ENCODE assay signal across 11 cellular contexts in the genomic region with DNA sequence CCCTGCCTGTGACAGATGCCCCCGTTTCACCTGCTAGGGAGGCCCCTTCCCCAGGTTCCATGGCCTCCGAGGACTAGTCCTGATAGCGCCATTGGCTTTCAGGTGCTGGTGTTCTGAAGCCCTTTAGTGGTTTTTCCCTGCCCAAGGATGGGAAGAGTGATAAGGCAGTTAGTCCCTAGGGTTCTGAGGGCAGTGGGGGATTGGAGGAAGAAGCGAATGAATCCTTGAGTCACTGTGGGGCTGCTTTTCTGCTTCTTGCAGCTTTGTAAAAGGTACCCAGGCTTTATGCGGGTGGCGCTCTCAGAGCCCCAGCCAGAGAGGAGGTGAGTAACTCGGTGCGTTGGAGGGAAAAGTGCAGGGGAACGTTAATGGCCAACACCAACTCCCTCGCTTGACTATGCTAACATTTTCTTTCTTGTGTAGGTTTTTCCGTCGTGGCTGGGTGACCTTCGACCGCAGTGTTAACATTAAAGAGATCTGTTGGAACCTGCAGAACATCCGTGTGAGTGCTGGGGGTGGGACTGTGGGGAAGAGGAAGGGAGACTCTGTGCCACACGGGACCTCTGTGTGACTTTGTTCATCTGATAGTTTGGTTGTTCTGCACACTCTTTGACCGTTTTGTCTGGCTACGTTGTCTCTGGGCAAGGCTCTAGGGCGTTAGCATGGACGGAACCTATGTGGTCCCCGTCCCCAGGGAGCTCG. TPM values are rescaled to one million over a fixed set of nuclear protein-coding genes. Genes with fewer than 3 reads are reported as not detected.
DNase-seq lines count a peak whose midpoint lies in the region; ATAC-seq and TF ChIP-seq lines count a peak whose summit lies in the region.
"Had no signal": no experiment of that assay in that cellular context is flagged by ENCODE, and none has a peak within 500 bp of the region (broad histone marks: within the 10 kb centered on the region; RNA-seq: fewer than 3 reads in every experiment).

No MANE protein-coding gene starts in this region.

- WGBS in H9 (ENCODE audit: extremely low coverage, insufficient read length, low lambda C conversion rate): no CpG with 5 or more reads among the region's 22 CpGs

- H3K27me3 Mint-ChIP-seq in H9 (ENCODE audit: low read depth): no peaks in the 10 kb centered on the region; the same call in 1 of the 2 replicates
- H3K27me3 Mint-ChIP-seq in effector memory CD8-positive, alpha-beta T cell: peaks cover 0 to 5% of the 10 kb centered on the region in 2 donors

- peak overlapping the region; percentile 6 to 95 (median 55); a peak in 16 of 22 replicates for H3K27ac ChIP-seq in BLaER1 treated with 17β-estradiol and CSF1 and Interleukin-3, amounts not matched to agents 10 nM and 100 nM
- H3K27ac ChIP-seq in H9 (ENCODE audit: insufficient read length, low read depth, low read length): no peak overlapping the region
- H3K27ac ChIP-seq: heart left ventricle, SJSA1 had no signal

- H3K27me3 ChIP-seq in BLaER1 treated with 17β-estradiol and CSF1 and Interleukin-3, amounts not matched to agents 10 nM and 100 nM: peaks cover under 1 to 5% (median 4%) of the 10 kb centered on the region in 11 experiments; a peak in 19 of 22 replicates
- H3K27me3 ChIP-seq in H9 (ENCODE audit: insufficient read depth, low read length): no peaks in the 10 kb centered on the region
- H3K27me3 ChIP-seq: SJSA1 had no signal

- H3K27ac Mint-ChIP-seq in H9: peak overlapping the region; percentile 70 to 88 (median 86); a peak in 5 of 7 replicates
- peak overlapping the region; percentile 90 to 93 for H3K27ac Mint-ChIP-seq in effector memory CD8-positive, alpha-beta T cell
- H3K27ac Mint-ChIP-seq: HFFc6 had no signal

- H3T11ph ChIP-seq in H9 (ENCODE audit: low read length): no peak overlapping the region

- H3K9me3 ChIP-seq in BLaER1 treated with 17β-estradiol and CSF1 and Interleukin-3, amounts not matched to agents 10 nM and 100 nM (replicated peaks in 1 of 11): no peaks in the 10 kb centered on the region
- H3K9me3 ChIP-seq in H9 (ENCODE audit: control insufficient read depth, low read depth, low read length): no peaks in the 10 kb centered on the region
- H3K9me3 ChIP-seq: heart left ventricle, SJSA1 had no signal

- H2AFZ ChIP-seq in H9 (ENCODE audit: low read length): no peak overlapping the region

- H3K18ac ChIP-seq in H9 (ENCODE audit: insufficient read length, low read depth, low read length): no peak overlapping the region

- H2BK5ac ChIP-seq in H9 (ENCODE audit: insufficient read length, low read length): no peak overlapping the region

- H2BK12ac ChIP-seq in H9 (ENCODE audit: insufficient read length, low read depth, low read length): no peak overlapping the region

- H4K20me1 ChIP-seq in BLaER1 treated with 17β-estradiol and CSF1 and Interleukin-3, amounts not matched to agents 10 nM and 100 nM: peaks cover 42 to 85% (median 77%) of the 10 kb centered on the region in 11 experiments; a peak in 21 of 22 replicates
- H4K20me1 ChIP-seq in H9 (ENCODE audit: control insufficient read depth, insufficient read depth, insufficient read length): no peaks in the 10 kb centered on the region

- H3K9ac ChIP-seq in BLaER1 treated with 17β-estradiol and CSF1 and Interleukin-3, amounts not matched to agents 10 nM and 100 nM: peak overlapping the region; percentile 18 to 97 (median 91); a peak in 19 of 22 replicates
- no peak overlapping the region for H3K9ac ChIP-seq in H9 (ENCODE audit: extremely low read depth, insufficient read length, low read length)

- H3K79me1 ChIP-seq in H9 (ENCODE audit: insufficient read depth, low read depth, low read length, poor library complexity, severe bottlenecking): peaks cover 6% of the 10 kb centered on the region

- no peak overlapping the region for H2AK5ac ChIP-seq in H9 (ENCODE audit: insufficient read length, low read length)

- H4K91ac ChIP-seq in H9 (ENCODE audit: insufficient read length, low read depth, low read length): no peak overlapping the region

- no peak for TF ChIP-seq CTCF in H9 (conservative IDR thresholded peaks at IDR 0.05)

- H3K14ac ChIP-seq in H9 (ENCODE audit: insufficient read depth, low read length): no peak overlapping the region

- no peak overlapping the region for H2BK120ac ChIP-seq in H9 (ENCODE audit: low read depth, low read length, poor library complexity, severe bottlenecking)

- H3K4me1 ChIP-seq in BLaER1 treated with 17β-estradiol and CSF1 and Interleukin-3, amounts not matched to agents 10 nM and 100 nM: peaks cover 64 to 91% (median 85%) of the 10 kb centered on the region in 10 experiments
- H3K4me1 ChIP-seq in H9 (ENCODE audit: insufficient read depth, low read length): no peaks in the 10 kb centered on the region; the same call in 1 of the 2 replicates

- ATAC-seq in effector memory CD8-positive, alpha-beta T cell (replicated peaks): no peak
- ATAC-seq: heart left ventricle, left cardiac atrium had no signal

- peaks cover 71 to 87% (median 84%) of the 10 kb centered on the region in 11 experiments for H3K36me3 ChIP-seq in BLaER1 treated with 17β-estradiol and CSF1 and Interleukin-3, amounts not matched to agents 10 nM and 100 nM

- no peak overlapping the region for H4K5ac ChIP-seq in H9 (ENCODE audit: insufficient read length, low read depth, low read length)

- H3K4me1 Mint-ChIP-seq in H9: peaks cover 28 to 43% of the 10 kb centered on the region in 2 experiments
- peaks cover 45 to 48% of the 10 kb centered on the region in 2 donors for H3K4me1 Mint-ChIP-seq in effector memory CD8-positive, alpha-beta T cell (ENCODE audit: low read depth in 2 of 2)

- H2BK20ac ChIP-seq in H9 (ENCODE audit: low read depth, low read length, poor library complexity, severe bottlenecking): no peak overlapping the region

- no peak overlapping the region for H3K4ac ChIP-seq in H9 (ENCODE audit: low read depth, low read length)

- peaks cover 15% of the 10 kb centered on the region for H3K23me2 ChIP-seq in H9 (ENCODE audit: insufficient read length, low read depth, low read length, poor library complexity, severe bottlenecking)

- peaks cover 72 to 83% (median 81%) of the 10 kb centered on the region in 3 experiments for H3K36me3 Mint-ChIP-seq in H9 (ENCODE audit: insufficient read depth in 1 of 3, low read depth in 3 of 3)
- H3K36me3 Mint-ChIP-seq in effector memory CD8-positive, alpha-beta T cell (ENCODE audit: insufficient read depth): peaks cover 83% of the 10 kb centered on the region

- H3K4me2 ChIP-seq in BLaER1 treated with 17β-estradiol and CSF1 and Interleukin-3, amounts not matched to agents 10 nM and 100 nM: peak overlapping the region; percentile 95 to 100 (median 99)
- no peak overlapping the region for H3K4me2 ChIP-seq in H9 (ENCODE audit: insufficient read depth, insufficient read length, low read length)

- H3K4me3 ChIP-seq in BLaER1 treated with 17β-estradiol and CSF1 and Interleukin-3, amounts not matched to agents 10 nM and 100 nM: peak overlapping the region in 7 of 10 experiments; percentile 3 to 50 (median 36); a peak in 12 of 20 replicates
- H3K4me3 ChIP-seq: SJSA1, skin epidermis had no signal

- H2BK15ac ChIP-seq in H9 (ENCODE audit: low read depth, low read length): no peak overlapping the region

- H3K56ac ChIP-seq in H9 (ENCODE audit: insufficient read length, low read depth, low read length): no peak overlapping the region

- no peak overlapping the region for H3K23ac ChIP-seq in H9 (ENCODE audit: insufficient read length, low read depth, low read length)

- peaks cover 6% of the 10 kb centered on the region; the same call in 1 of the 2 replicates for H3K79me2 ChIP-seq in H9 (ENCODE audit: insufficient read depth, low read length)

- H3K9me3 Mint-ChIP-seq in H9: no peaks in the 10 kb centered on the region
- H3K9me3 Mint-ChIP-seq in effector memory CD8-positive, alpha-beta T cell: no peaks in the 10 kb centered on the region
- H3K9me3 Mint-ChIP-seq: HFFc6 had no signal

- peak overlapping the region in 1 of 2 experiments; percentile 40; a peak in 3 of 5 replicates for H3K4me3 Mint-ChIP-seq in H9
- peak overlapping the region; percentile 70 to 84 for H3K4me3 Mint-ChIP-seq in effector memory CD8-positive, alpha-beta T cell
- H3K4me3 Mint-ChIP-seq: HFFc6 had no signal

- DNase-seq in H9 (no peak), DMS79 treated with DMSO at 0.1 percent for 48 hours (lab: John Stamatoyannopoulos, UW) (no peak), GM19240 (ENCODE audit: insufficient read length, low spot score) (no peak)
- no peak for DNase-seq in effector memory CD8-positive, alpha-beta T cell
- no peak for DNase-seq in activated CD4-positive, CD25-positive, alpha-beta regulatory T cell treated with anti-CD3 and anti-CD28 coated beads, Interleukin-2, amount 50 U/mL, for 72 hours
- DNase-seq: HFFc6, left cardiac atrium had no signal

- H4K8ac ChIP-seq in H9 (replicated peaks; ENCODE audit: insufficient read length, low read depth, low read length): no peak overlapping the region

RNA-seq across cellular contexts. Expression of gene UFSP1, which starts 3.9 kb away (rescaled TPM):
- total RNA-seq in H9 (2021): 4.3 and 4.6 TPM in 2 replicates

RNA-seq across cellular contexts. Expression of gene ACHE, which starts 10.1 kb away (rescaled TPM):
- total RNA-seq in H9 (2021): 5.7 and 7.0 TPM in 2 replicates

RNA-seq across cellular contexts. Expression of gene SRRT, which starts 10.7 kb away (rescaled TPM):
- 373 and 382 TPM in 2 replicates for total RNA-seq in H9 (2021)

RNA-seq across cellular contexts. Expression of gene TRIP6, which starts 18.4 kb away (rescaled TPM):
- 120 and 122 TPM in 2 replicates for total RNA-seq in H9 (2021)

RNA-seq across cellular contexts. Expression of gene SLC12A9, which starts 33.1 kb away (rescaled TPM):
- 42.3 and 43.0 TPM in 2 replicates for total RNA-seq in H9 (2021)
